In genomic region chr19:19169236-19170052, GRCh38 we compare ENCODE assay signal across 1 cellular context.
A peak's percentile ranks its signal among the peaks of the same experiment; 100 is the strongest.
TF ChIP-seq lines count a peak whose summit lies in the region.

No MANE protein-coding gene starts in this region.

TF ChIP-seq in GM12878, 131 proteins besides CTCF, POLR2A, EP300 and RAD21:
- TF ChIP-seq ZNF24 (IDR thresholded peaks at IDR 0.05) = no peak
- no peak for TF ChIP-seq MEF2A (IDR thresholded peaks at IDR 0.05; ENCODE audit: insufficient read depth, low read depth, low read length)
- 0 out of 2 replicates have a peak, but pooled peaks have one; percentile 66 for TF ChIP-seq HDGF (IDR thresholded peaks at IDR 0.05)
TF ChIP-seq in GM12878: peak in this region for 1.
